ENCODE assay signal across 14 cellular contexts in the genomic region with DNA sequence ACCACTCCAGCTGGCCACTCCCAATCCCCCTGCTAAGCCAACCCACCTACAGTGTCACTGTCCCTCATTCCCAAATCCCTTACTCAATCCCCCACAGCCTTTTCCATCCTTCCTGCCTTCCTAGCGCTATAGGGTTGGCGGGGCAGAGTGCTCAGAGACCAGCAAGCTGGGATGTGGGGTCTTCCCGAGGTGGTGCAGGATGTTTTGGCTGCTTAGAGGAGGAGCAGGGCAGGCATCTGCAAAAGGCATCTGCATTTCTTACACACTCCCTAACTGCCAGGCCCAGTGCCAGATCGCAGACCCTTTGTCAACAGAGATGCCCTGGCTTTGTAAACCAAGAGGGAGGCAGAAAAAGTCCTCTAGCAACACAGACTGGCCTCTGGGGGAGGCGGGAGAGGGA. TPM values are rescaled to one million over a fixed set of nuclear protein-coding genes. Genes with fewer than 3 reads are reported as not detected.
DNase-seq lines count a peak whose midpoint lies in the region; ATAC-seq and TF ChIP-seq lines count a peak whose summit lies in the region.
"Had no signal": no experiment of that assay in that cellular context is flagged by ENCODE, and none has a peak within 500 bp of the region (broad histone marks: within the 10 kb centered on the region; RNA-seq: fewer than 3 reads in every experiment).

No MANE protein-coding gene starts in this region.

- H4K20me1 ChIP-seq in OCI-LY1 (ENCODE audit: insufficient read depth, low read length): no peaks in the 10 kb centered on the region

- DNase-seq in activated CD4-positive, alpha-beta memory T cell treated with anti-CD3 and anti-CD28 coated beads, Interleukin-2, amount 10 ng/mL, durations not matched to agents 7 days and 5 days: no peak
- no peak for DNase-seq in activated CD4-positive, alpha-beta memory T cell treated with anti-CD3 and anti-CD28 coated beads for 36 hours
- DNase-seq in WERI-Rb-1: no peak
- DNase-seq in activated CD4-positive, alpha-beta T cell treated with anti-CD3 and anti-CD28 coated beads, Interleukin-2, amount 50 U/mL, for 1 hour: no peak
- DNase-seq: amygdala; effector CD8-positive, alpha-beta T cell; GM23248; PC-3; sigmoid colon; T-helper 9 cell had no signal

- POLR2A ChIA-PET in activated CD4-positive, alpha-beta memory T cell treated with anti-CD3 and anti-CD28 coated beads, Interleukin-2, amount 10 ng/mL, durations not matched to agents 7 days and 5 days (lab: Charles Lee): interaction anchor here (1.2 to 2.4 kb wide), 3 partner anchors 10 to 38 kb away, joined by 3 to 12 read pairs (median 8); partner anchors contain the start of gene ADA2
- POLR2A ChIA-PET in activated CD4-positive, alpha-beta memory T cell treated with anti-CD3 and anti-CD28 coated beads for 36 hours (lab: Charles Lee): no interaction called here

- ATAC-seq in stimulated activated memory B cell treated with anti-CD40 and anti-IgM and Interleukin-4, amounts not matched to agents 10 μg/mL and 1 μg/mL and 100 μg/mL, for 72 hours: no peak
- ATAC-seq in GM21390 (IDR thresholded peaks at IDR 0.05; ENCODE audit: unreplicated experiment): no peak
- ATAC-seq: PC-3 had no signal

- no peaks in the 10 kb centered on the region for H3K36me3 Mint-ChIP-seq in activated CD4-positive, alpha-beta memory T cell treated with anti-CD3 and anti-CD28 coated beads, Interleukin-2, amount 10 ng/mL, durations not matched to agents 7 days and 5 days (ENCODE audit: low read depth)
- no peaks in the 10 kb centered on the region for H3K36me3 Mint-ChIP-seq in activated CD4-positive, alpha-beta memory T cell treated with anti-CD3 and anti-CD28 coated beads for 36 hours
- H3K36me3 Mint-ChIP-seq in stimulated activated memory B cell treated with anti-CD40 and anti-IgM and Interleukin-4, amounts not matched to agents 10 μg/mL and 1 μg/mL and 100 μg/mL, for 72 hours: no peaks in the 10 kb centered on the region

- H3K4me1 Mint-ChIP-seq in activated CD4-positive, alpha-beta memory T cell treated with anti-CD3 and anti-CD28 coated beads, Interleukin-2, amount 10 ng/mL, durations not matched to agents 7 days and 5 days: peaks cover 31% of the 10 kb centered on the region
- peaks cover 19% of the 10 kb centered on the region for H3K4me1 Mint-ChIP-seq in activated CD4-positive, alpha-beta memory T cell treated with anti-CD3 and anti-CD28 coated beads for 36 hours (ENCODE audit: low read depth)
- H3K4me1 Mint-ChIP-seq in stimulated activated memory B cell treated with anti-CD40 and anti-IgM and Interleukin-4, amounts not matched to agents 10 μg/mL and 1 μg/mL and 100 μg/mL, for 72 hours: peaks cover 29% of the 10 kb centered on the region

- no peak overlapping the region for H2AFZ ChIP-seq in OCI-LY1 (ENCODE audit: low read length)
- H2AFZ ChIP-seq: GM23248 had no signal

- H3K9ac ChIP-seq in OCI-LY1 (ENCODE audit: low read length) (peak overlapping the region; percentile 84), iPS-18a (ENCODE audit: low read length) (no peak overlapping the region)
- H3K9ac ChIP-seq: GM23248 had no signal

- no peaks in the 10 kb centered on the region; the same call in 1 of the 2 replicates for H3K36me3 ChIP-seq in OCI-LY1 (ENCODE audit: insufficient read depth, low read length)
- no peaks in the 10 kb centered on the region for H3K36me3 ChIP-seq in iPS-18a (ENCODE audit: control insufficient read depth, low read depth, low read length)
- H3K36me3 ChIP-seq in WERI-Rb-1: no peaks in the 10 kb centered on the region
- H3K36me3 ChIP-seq: sigmoid colon had no signal

- H3K9me3 Mint-ChIP-seq in activated CD4-positive, alpha-beta memory T cell treated with anti-CD3 and anti-CD28 coated beads, Interleukin-2, amount 10 ng/mL, durations not matched to agents 7 days and 5 days: no peaks in the 10 kb centered on the region
- H3K9me3 Mint-ChIP-seq in activated CD4-positive, alpha-beta memory T cell treated with anti-CD3 and anti-CD28 coated beads for 36 hours: no peaks in the 10 kb centered on the region
- no peaks in the 10 kb centered on the region for H3K9me3 Mint-ChIP-seq in stimulated activated memory B cell treated with anti-CD40 and anti-IgM and Interleukin-4, amounts not matched to agents 10 μg/mL and 1 μg/mL and 100 μg/mL, for 72 hours

- H3K4me2 ChIP-seq in OCI-LY1 (ENCODE audit: low read length): peak overlapping the region; percentile 68

- H3K4me1 ChIP-seq in OCI-LY1 (ENCODE audit: insufficient read depth, low read length, severe bottlenecking): peaks cover 63% of the 10 kb centered on the region
- H3K4me1 ChIP-seq in iPS-18a (ENCODE audit: control insufficient read depth, low read depth, low read length): peaks cover 48% of the 10 kb centered on the region

- no peaks in the 10 kb centered on the region for H3K9me3 ChIP-seq in OCI-LY1 (ENCODE audit: low read length)
- no peaks in the 10 kb centered on the region for H3K9me3 ChIP-seq in iPS-18a (ENCODE audit: control insufficient read depth, low read depth, low read length)
- no peaks in the 10 kb centered on the region for H3K9me3 ChIP-seq in WERI-Rb-1 (ENCODE audit: severe bottlenecking)
- H3K9me3 ChIP-seq: sigmoid colon had no signal

- H3F3A ChIP-seq in OCI-LY1 (ENCODE audit: insufficient read depth, low read length): no peaks in the 10 kb centered on the region

- H3K4me3 Mint-ChIP-seq in activated CD4-positive, alpha-beta memory T cell treated with anti-CD3 and anti-CD28 coated beads, Interleukin-2, amount 10 ng/mL, durations not matched to agents 7 days and 5 days: no peak overlapping the region
- no peak overlapping the region for H3K4me3 Mint-ChIP-seq in activated CD4-positive, alpha-beta memory T cell treated with anti-CD3 and anti-CD28 coated beads for 36 hours
- H3K4me3 Mint-ChIP-seq in stimulated activated memory B cell treated with anti-CD40 and anti-IgM and Interleukin-4, amounts not matched to agents 10 μg/mL and 1 μg/mL and 100 μg/mL, for 72 hours: peak overlapping the region; percentile 55

- H3K27me3 Mint-ChIP-seq in activated CD4-positive, alpha-beta memory T cell treated with anti-CD3 and anti-CD28 coated beads, Interleukin-2, amount 10 ng/mL, durations not matched to agents 7 days and 5 days: peaks cover 5% of the 10 kb centered on the region
- no peaks in the 10 kb centered on the region for H3K27me3 Mint-ChIP-seq in activated CD4-positive, alpha-beta memory T cell treated with anti-CD3 and anti-CD28 coated beads for 36 hours
- H3K27me3 Mint-ChIP-seq in stimulated activated memory B cell treated with anti-CD40 and anti-IgM and Interleukin-4, amounts not matched to agents 10 μg/mL and 1 μg/mL and 100 μg/mL, for 72 hours: no peaks in the 10 kb centered on the region

- no peak for TF ChIP-seq CTCF in OCI-LY1 (IDR thresholded peaks at IDR 0.05; ENCODE audit: low read length)
- no peak for TF ChIP-seq CTCF in WERI-Rb-1 (IDR thresholded peaks at IDR 0.05; ENCODE audit: low read depth, low read length)

- H3K27ac Mint-ChIP-seq in activated CD4-positive, alpha-beta memory T cell treated with anti-CD3 and anti-CD28 coated beads, Interleukin-2, amount 10 ng/mL, durations not matched to agents 7 days and 5 days: peak overlapping the region; percentile 78
- no peak overlapping the region for H3K27ac Mint-ChIP-seq in activated CD4-positive, alpha-beta memory T cell treated with anti-CD3 and anti-CD28 coated beads for 36 hours
- peak overlapping the region; percentile 85 for H3K27ac Mint-ChIP-seq in stimulated activated memory B cell treated with anti-CD40 and anti-IgM and Interleukin-4, amounts not matched to agents 10 μg/mL and 1 μg/mL and 100 μg/mL, for 72 hours

- H3K4me3 ChIP-seq in OCI-LY1 (ENCODE audit: low read depth, low read length, poor library complexity, severe bottlenecking) (peak overlapping the region; percentile 55), iPS-18a (ENCODE audit: low read length) (peak overlapping the region; percentile 6), WERI-Rb-1 (ENCODE audit: low read depth, low read length) (no peak overlapping the region)
- H3K4me3 ChIP-seq: GM23248 had no signal

- H3K27me3 ChIP-seq in OCI-LY1 (ENCODE audit: insufficient read depth, low read length) (no peaks in the 10 kb centered on the region), iPS-18a (ENCODE audit: control insufficient read depth, insufficient read depth, low read length) (no peaks in the 10 kb centered on the region), WERI-Rb-1 (ENCODE audit: insufficient read depth, low read depth, severe bottlenecking) (no peaks in the 10 kb centered on the region)

- H3K9me2 ChIP-seq in OCI-LY1 (ENCODE audit: low read depth, low read length): no peaks in the 10 kb centered on the region

- intact Hi-C loops in activated CD4-positive, alpha-beta memory T cell treated with anti-CD3 and anti-CD28 coated beads for 36 hours (cut with micrococcal nuclease): no loop called here

- H3K79me2 ChIP-seq in OCI-LY1 (ENCODE audit: insufficient read depth, low read length): no peaks in the 10 kb centered on the region

- H3K27ac ChIP-seq in OCI-LY1 (ENCODE audit: low read depth, low read length, poor library complexity, severe bottlenecking): peak overlapping the region; percentile 98
- H3K27ac ChIP-seq in iPS-18a (ENCODE audit: low read length): no peak overlapping the region
- H3K27ac ChIP-seq in WERI-Rb-1: no peak overlapping the region
- H3K27ac ChIP-seq: GM23248 had no signal

- CTCF ChIA-PET in activated CD4-positive, alpha-beta memory T cell treated with anti-CD3 and anti-CD28 coated beads, Interleukin-2, amount 10 ng/mL, durations not matched to agents 7 days and 5 days (lab: Charles Lee): interaction anchor here (0.6 kb wide), 2 partner anchors 47 to 141 kb away, joined by 3 read pairs; no protein-coding TSS in a partner anchor
- CTCF ChIA-PET in activated CD4-positive, alpha-beta memory T cell treated with anti-CD3 and anti-CD28 coated beads for 36 hours (lab: Charles Lee): interaction anchor here (0.8 kb wide), 1 partner anchor 415 kb away, joined by 3 read pairs; no protein-coding TSS in a partner anchor

RNA-seq across cellular contexts. Expression of gene ADA2, which starts 37.9 kb away (rescaled TPM):
- 10 to 100 TPM; 47.1 to 50.0 TPM for total RNA-seq in activated CD4-positive, alpha-beta memory T cell treated with anti-CD3 and anti-CD28 coated beads, Interleukin-2, amount 10 ng/mL, durations not matched to agents 7 days and 5 days
- total RNA-seq in activated CD4-positive, alpha-beta memory T cell treated with anti-CD3 and anti-CD28 coated beads for 36 hours: 1 to 10 TPM; 1.5 to 2.2 TPM
- total RNA-seq: PC-3 had no signal

Comparison
In these comparisons a context has a peak if more than half of its experiments do, and no peak if none do; other contexts are left out.
1. RNA of gene ADA2, which starts 37.9 kb away (total RNA-seq): 47.1 to 50.0 TPM in activated CD4-positive, alpha-beta memory T cell treated with anti-CD3 and anti-CD28 coated beads, Interleukin-2, amount 10 ng/mL, durations not matched to agents 7 days and 5 days; 1.5 to 2.2 TPM in activated CD4-positive, alpha-beta memory T cell treated with anti-CD3 and anti-CD28 coated beads for 36 hours; every median in the first group is over 10 times any median in the second.